Comparison of ENCODE assay signal across 25 cellular contexts in genomic region chrY:6990221-6990620, GRCh38.
"Had no signal": no experiment of that assay in that cellular context is flagged by ENCODE, and none has a peak within 500 bp of the region (broad histone marks: within the 10 kb centered on the region; RNA-seq: fewer than 3 reads in every experiment).

No MANE protein-coding gene starts in this region.

- H3K27ac ChIP-seq: neural progenitor cell, ovary, parathyroid adenoma, psoas muscle, right lobe of liver, sigmoid colon, stomach, thoracic aorta, thyroid gland, tibial nerve, upper lobe of left lung, uterus had no signal

- DNase-seq: natural killer cell; occipital lobe; ovary; posterior cingulate gyrus; psoas muscle; right cardiac atrium; right lobe of liver; sigmoid colon; small intestine; stimulated activated CD4-positive, alpha-beta T cell treated with anti-CD3 and anti-CD28 coated beads, Interleukin-15, amount 100 ng/mL, for 24 hours; stimulated activated CD4-positive, alpha-beta T cell treated with anti-CD3 and anti-CD28 coated beads, Interleukin-2, amount 100 ng/mL, for 24 hours; stimulated activated CD4-positive, alpha-beta T cell treated with anti-CD3 and anti-CD28 coated beads, Interleukin-2, amount 100 ng/mL, for 48 hours; stimulated activated CD4-positive, alpha-beta T cell treated with anti-CD3 and anti-CD28 coated beads, Interleukin-4, amount 100 ng/mL, for 24 hours; stimulated activated naive B cell treated with anti-CD40 and anti-IgM and Interleukin-4, amounts not matched to agents 10 μg/mL and 1 μg/mL and 100 μg/mL, for 72 hours; stimulated activated naive CD4-positive, alpha-beta T cell treated with Interleukin-2 at 50 U/mL for 16 hours; stomach; thyroid gland; trophoblast cell; uterus had no signal

- H3K9ac ChIP-seq: neural progenitor cell, parathyroid adenoma had no signal

- H3K36me3 ChIP-seq: neural progenitor cell, ovary, right lobe of liver, sigmoid colon, stomach, thoracic aorta, thyroid gland, tibial nerve, upper lobe of left lung, uterus had no signal

- H3K4me2 ChIP-seq: neural progenitor cell had no signal

- ATAC-seq: natural killer cell; psoas muscle; right cardiac atrium; right lobe of liver; stimulated activated effector memory CD8-positive, alpha-beta T cell treated with anti-CD3 and anti-CD28 coated beads, Interleukin-12 subunit alpha, Interleukin-12 subunit beta, amount 100 ng/mL, for 72 hours had no signal

- H3K27me3 ChIP-seq: neural progenitor cell, ovary, right lobe of liver, sigmoid colon, stomach, thyroid gland, tibial nerve, upper lobe of left lung, uterus had no signal

- H3K79me2 ChIP-seq: parathyroid adenoma had no signal

- H3K4me3 ChIP-seq: neural progenitor cell, ovary, psoas muscle, right lobe of liver, sigmoid colon, stomach, thoracic aorta, thyroid gland, tibial nerve, upper lobe of left lung, uterus had no signal

- H2AFZ ChIP-seq: neural progenitor cell, parathyroid adenoma had no signal

- H3K4me1 ChIP-seq: neural progenitor cell, parathyroid adenoma, psoas muscle, right lobe of liver, sigmoid colon, stomach, thyroid gland, tibial nerve, upper lobe of left lung, uterus had no signal

- H3K9me3 ChIP-seq: ovary, psoas muscle, right lobe of liver, sigmoid colon, stomach, thoracic aorta, thyroid gland, tibial nerve, upper lobe of left lung, uterus had no signal
